In the genomic region with DNA sequence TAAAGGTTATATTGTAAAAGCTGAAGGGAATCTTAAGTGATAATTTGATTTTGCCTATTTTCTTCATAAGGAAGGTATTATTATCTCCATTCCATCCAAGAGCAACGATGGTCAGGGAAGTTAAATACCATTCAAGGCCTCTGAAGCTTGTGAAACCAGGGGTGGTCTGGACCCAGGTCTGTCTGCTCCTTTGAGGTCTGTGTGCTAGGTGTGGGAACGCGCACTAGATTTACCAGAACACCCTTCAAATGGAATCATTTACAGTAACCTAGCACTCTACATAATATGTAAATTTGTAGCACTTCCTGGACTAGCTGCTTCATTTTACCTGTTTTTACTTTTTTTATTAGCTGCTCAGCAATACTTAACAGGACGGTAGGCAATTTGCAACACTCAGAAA, we compare ENCODE assay signal across 17 cellular contexts.
"Had no signal": no experiment of that assay in that cellular context is flagged by ENCODE, and none has a peak within 500 bp of the region (broad histone marks: within the 10 kb centered on the region; RNA-seq: fewer than 3 reads in every experiment).

No MANE protein-coding gene starts in this region.

- H3K36me3 Mint-ChIP-seq: mesothelial cell of epicardium; stimulated activated naive B cell treated with anti-CD40 and anti-IgM and Interleukin-4, amounts not matched to agents 10 μg/mL and 1 μg/mL and 100 μg/mL, for 72 hours had no signal

- H3K9me3 Mint-ChIP-seq: endodermal cell had no signal

- H3K27me3 Mint-ChIP-seq: stimulated activated naive B cell treated with anti-CD40 and anti-IgM and Interleukin-4, amounts not matched to agents 10 μg/mL and 1 μg/mL and 100 μg/mL, for 72 hours had no signal

- H3K4me3 ChIP-seq: ascending aorta, breast epithelium, lower lobe of right lung, pancreas, thyroid gland had no signal

- H3K27ac Mint-ChIP-seq: endodermal cell; mesothelial cell of epicardium; stimulated activated naive B cell treated with anti-CD40 and anti-IgM and Interleukin-4, amounts not matched to agents 10 μg/mL and 1 μg/mL and 100 μg/mL, for 72 hours had no signal

- DNase-seq: activated CD4-positive, CD25-positive, alpha-beta regulatory T cell treated with anti-CD3 and anti-CD28 coated beads, Interleukin-2, amount 50 U/mL, for 72 hours; activated CD8-positive, alpha-beta memory T cell treated with anti-CD3 and anti-CD28 coated beads, Interleukin-2, amount 50 U/mL, for 4 hours; activated CD8-positive, alpha-beta T cell treated with anti-CD3 and anti-CD28 coated beads, Interleukin-2, amount 10 ng/mL, durations not matched to agents 7 days and 5 days; activated gamma-delta T cell; activated T-cell treated with anti-CD3 and anti-CD28 coated beads, Interleukin-2, amount 50 U/mL, for 48 hours; dermis blood vessel endothelial cell; endodermal cell; left colon; lower lobe of right lung; pancreas; stimulated activated CD4-positive, alpha-beta T cell treated with anti-CD3 and anti-CD28 coated beads, Interleukin-12 subunit alpha, Interleukin-12 subunit beta, amount 100 ng/mL, for 4 hours; stimulated activated naive B cell treated with anti-CD40 and anti-IgM and Interleukin-4, amounts not matched to agents 10 μg/mL and 1 μg/mL and 100 μg/mL, for 72 hours; T1000; thyroid gland had no signal

- H3K36me3 ChIP-seq: ascending aorta, breast epithelium, lower lobe of right lung, pancreas, thyroid gland had no signal

- H3K27me3 ChIP-seq: ascending aorta, breast epithelium, pancreas, thyroid gland had no signal

- H3K4me3 Mint-ChIP-seq: activated CD8-positive, alpha-beta T cell treated with anti-CD3 and anti-CD28 coated beads, Interleukin-2, amount 10 ng/mL, durations not matched to agents 7 days and 5 days; endodermal cell; mesothelial cell of epicardium; stimulated activated naive B cell treated with anti-CD40 and anti-IgM and Interleukin-4, amounts not matched to agents 10 μg/mL and 1 μg/mL and 100 μg/mL, for 72 hours had no signal

- H3K9me3 ChIP-seq: ascending aorta, lower lobe of right lung, pancreas, thyroid gland had no signal

- ATAC-seq: activated CD8-positive, alpha-beta T cell treated with anti-CD3 and anti-CD28 coated beads, Interleukin-2, amount 10 ng/mL, durations not matched to agents 7 days and 5 days; left colon; lower lobe of right lung; pancreas; stimulated activated naive B cell treated with anti-CD40 and anti-IgM and Interleukin-4, amounts not matched to agents 10 μg/mL and 1 μg/mL and 100 μg/mL, for 72 hours had no signal

- H3K27ac ChIP-seq: ascending aorta, breast epithelium, lower lobe of right lung, thyroid gland had no signal
